25 cellular contexts compared by ENCODE assay signal in genomic region chr15:34501131-34501530, GRCh38.
"Had no signal": no experiment of that assay in that cellular context is flagged by ENCODE, and none has a peak within 500 bp of the region (broad histone marks: within the 10 kb centered on the region; RNA-seq: fewer than 3 reads in every experiment).

No MANE protein-coding gene starts in this region.

- ATAC-seq: gastrocnemius medialis; left lobe of liver; natural killer cell; psoas muscle; right cardiac atrium; stimulated activated memory B cell treated with anti-CD40 and anti-IgM and Interleukin-4, amounts not matched to agents 10 μg/mL and 1 μg/mL and 100 μg/mL, for 72 hours; stimulated activated naive CD8-positive, alpha-beta T cell treated with anti-CD3 and anti-CD28 coated beads, Interleukin-15, Interleukin-2, amounts not matched to agents 100 U/mL and 50 U/mL, for 24 hours had no signal

- H3K27ac Mint-ChIP-seq: dendritic cell treated with granulocyte-macrophage colony-stimulating factor and Interleukin-4, amounts not matched to agents 40 ng/mL and 50 ng/mL, for 4 days; memory B cell; natural killer cell; stimulated activated memory B cell treated with anti-CD40 and anti-IgM and Interleukin-4, amounts not matched to agents 10 μg/mL and 1 μg/mL and 100 μg/mL, for 72 hours; type B pancreatic cell had no signal

- H3K27me3 ChIP-seq: ovary, testis had no signal

- DNase-seq: effector CD8-positive, alpha-beta T cell; foreskin fibroblast; gastrocnemius medialis; head of caudate nucleus; kidney; natural killer cell; occipital lobe; ovary; posterior cingulate gyrus; psoas muscle; right cardiac atrium; sigmoid colon; stimulated activated CD4-positive, alpha-beta T cell treated with anti-CD3 and anti-CD28 coated beads, Interleukin-2, amount 100 ng/mL, for 24 hours; stimulated activated CD4-positive, alpha-beta T cell treated with anti-CD3 and anti-CD28 coated beads, Interleukin-4, amount 100 ng/mL, for 24 hours; stimulated activated naive CD8-positive, alpha-beta T cell treated with anti-CD3 and anti-CD28 coated beads, Interleukin-15, Interleukin-2, amounts not matched to agents 100 U/mL and 50 U/mL, for 24 hours; substantia nigra; testis; tibial artery had no signal

- H3K9me3 ChIP-seq: esophagus muscularis mucosa, gastrocnemius medialis, ovary, psoas muscle, sigmoid colon, testis, tibial artery had no signal

- H3K4me1 ChIP-seq: psoas muscle, testis had no signal

- H3K27ac ChIP-seq: esophagus muscularis mucosa, gastrocnemius medialis, ovary, psoas muscle, sigmoid colon, testis, tibial artery had no signal

- H3K36me3 Mint-ChIP-seq: memory B cell; natural killer cell; stimulated activated memory B cell treated with anti-CD40 and anti-IgM and Interleukin-4, amounts not matched to agents 10 μg/mL and 1 μg/mL and 100 μg/mL, for 72 hours; type B pancreatic cell had no signal

- H3K4me1 Mint-ChIP-seq: memory B cell had no signal

- H3K36me3 ChIP-seq: esophagus muscularis mucosa, gastrocnemius medialis, ovary, sigmoid colon, tibial artery had no signal

- H3K4me3 Mint-ChIP-seq: dendritic cell treated with granulocyte-macrophage colony-stimulating factor and Interleukin-4, amounts not matched to agents 40 ng/mL and 50 ng/mL, for 4 days; memory B cell; natural killer cell; stimulated activated memory B cell treated with anti-CD40 and anti-IgM and Interleukin-4, amounts not matched to agents 10 μg/mL and 1 μg/mL and 100 μg/mL, for 72 hours; type B pancreatic cell had no signal

- H3K9me3 Mint-ChIP-seq: dendritic cell treated with granulocyte-macrophage colony-stimulating factor and Interleukin-4, amounts not matched to agents 40 ng/mL and 50 ng/mL, for 4 days; memory B cell; natural killer cell; stimulated activated memory B cell treated with anti-CD40 and anti-IgM and Interleukin-4, amounts not matched to agents 10 μg/mL and 1 μg/mL and 100 μg/mL, for 72 hours; type B pancreatic cell had no signal

- H3K4me3 ChIP-seq: esophagus muscularis mucosa, gastrocnemius medialis, lung, ovary, psoas muscle, sigmoid colon, testis, tibial artery had no signal
